1 cellular context compared by ENCODE assay signal in the genomic region with DNA sequence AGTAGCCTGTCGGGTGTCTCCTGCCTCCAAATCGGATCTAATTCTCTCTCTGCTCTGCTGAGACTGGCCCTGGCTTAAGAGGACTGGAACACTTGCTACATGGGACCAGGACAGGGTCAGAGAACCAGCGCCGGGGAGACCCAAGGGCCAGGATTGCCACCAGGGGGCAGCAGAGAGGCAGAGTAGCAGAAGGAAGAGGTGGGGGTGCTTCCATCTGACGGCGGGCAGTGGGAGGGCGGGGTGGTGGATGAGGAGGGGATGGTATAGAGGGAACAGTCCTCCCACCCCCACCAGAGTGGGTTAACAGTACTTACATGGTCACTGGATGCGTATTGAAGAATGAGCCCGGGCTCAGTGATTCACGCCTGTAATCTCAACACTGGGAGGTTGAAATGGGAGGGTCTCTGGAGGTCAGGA.
A peak's percentile ranks its signal among the peaks of the same experiment; 100 is the strongest.
TF ChIP-seq lines count a peak whose summit lies in the region.

No MANE protein-coding gene starts in this region.

TF ChIP-seq in A549, 52 proteins besides CTCF, POLR2A, EP300 and RAD21:
- TF ChIP-seq CEBPB (IDR thresholded peaks at IDR 0.05) (no peak), SMC3 (IDR thresholded peaks at IDR 0.05) (peak; percentile 57)
